2 cellular contexts compared by ENCODE assay signal in the genomic region with DNA sequence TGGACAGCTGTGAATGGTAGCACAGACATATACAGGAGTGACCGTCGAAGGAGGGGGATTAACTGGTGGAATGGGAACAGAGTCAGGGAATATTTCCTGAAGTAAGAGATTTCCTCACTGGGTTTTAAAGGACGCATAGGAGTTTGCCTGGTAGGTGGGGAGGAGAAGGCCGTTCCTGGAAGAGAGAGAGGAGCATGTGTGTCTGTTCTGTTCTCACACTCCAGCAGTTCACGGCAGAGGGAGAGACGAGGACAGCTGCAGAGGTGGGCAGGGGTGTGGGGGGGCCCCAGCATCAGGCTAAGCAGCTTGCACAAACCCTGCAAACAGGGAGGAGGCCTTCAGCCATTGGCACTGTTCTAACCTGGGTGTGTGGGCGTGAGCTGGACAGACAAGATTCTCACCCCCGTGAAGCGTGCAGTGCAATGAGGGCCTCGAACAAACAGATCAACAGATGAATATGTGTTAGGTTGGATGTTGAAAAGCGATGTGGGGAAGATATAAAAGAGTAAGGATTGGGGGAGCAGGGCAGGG.
A peak's percentile ranks its signal among the peaks of the same experiment; 100 is the strongest.
TF ChIP-seq lines count a peak whose summit lies in the region.

No MANE protein-coding gene starts in this region.

TF ChIP-seq in SK-N-SH treated with all-trans-retinoic acid at 6 μM for 48 hours, 23 proteins besides CTCF, POLR2A, EP300 and RAD21:
- TF ChIP-seq CSDC2 (CRISPR knock-in tag; IDR thresholded peaks at IDR 0.05) (no peak), ISL1 (CRISPR knock-in tag; IDR thresholded peaks at IDR 0.05) (no peak), PPARA (CRISPR knock-in tag; IDR thresholded peaks at IDR 0.05; ENCODE audit: borderline replicate concordance) (no peak), SNAI2 (CRISPR knock-in tag; IDR thresholded peaks at IDR 0.05) (no peak), ZFP3 (CRISPR knock-in tag; IDR thresholded peaks at IDR 0.05) (peak; percentile 94)

TF ChIP-seq in SK-N-SH, 30 proteins besides CTCF, POLR2A, EP300 and RAD21:
- TF ChIP-seq RCOR1 (IDR thresholded peaks at IDR 0.05; ENCODE audit: low read length): no peak
- no peak for TF ChIP-seq POLR2AphosphoS5 (IDR thresholded peaks at IDR 0.05; ENCODE audit: low read depth, low read length)
TF ChIP-seq in SK-N-SH: peak in this region for 0.
